In the genomic region with DNA sequence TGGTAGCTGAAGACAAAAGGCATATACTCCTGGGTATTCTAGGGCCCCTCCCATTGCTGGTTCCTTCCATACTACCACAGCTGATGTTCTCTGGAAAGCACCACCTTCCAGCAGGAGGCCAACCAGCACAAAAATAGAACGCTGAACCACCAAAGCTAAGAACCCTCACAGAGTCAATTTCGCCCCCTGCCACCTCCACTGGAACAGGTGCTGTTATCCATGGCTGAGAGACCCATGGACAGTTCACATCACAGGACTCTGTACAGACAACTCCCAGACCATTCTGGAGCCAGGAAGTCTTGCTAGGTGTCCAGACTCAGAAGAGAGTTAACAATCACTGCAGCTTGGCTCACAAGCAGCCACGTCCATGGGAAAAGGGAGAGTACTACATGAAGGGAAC, we compare ENCODE assay signal across 22 cellular contexts.
"Had no signal": no experiment of that assay in that cellular context is flagged by ENCODE, and none has a peak within 500 bp of the region (broad histone marks: within the 10 kb centered on the region; RNA-seq: fewer than 3 reads in every experiment).

No MANE protein-coding gene starts in this region.

- H3K4me3 ChIP-seq: colonic mucosa, dorsolateral prefrontal cortex, esophagus muscularis mucosa, esophagus squamous epithelium, gastrocnemius medialis, gastroesophageal sphincter, heart left ventricle, heart right ventricle had no signal

- H3K27me3 ChIP-seq: colonic mucosa, dorsolateral prefrontal cortex, esophagus muscularis mucosa, esophagus squamous epithelium, foreskin keratinocyte, gastrocnemius medialis, gastroesophageal sphincter, heart left ventricle, heart right ventricle had no signal

- DNase-seq: colonic mucosa; cortex of kidney; dermis blood vessel endothelial cell; dorsolateral prefrontal cortex; effector CD4-positive, alpha-beta T cell; effector CD8-positive, alpha-beta T cell; effector memory CD4-positive, alpha-beta T cell; effector memory CD8-positive, alpha-beta T cell; endodermal cell; esophagus squamous epithelium; foreskin fibroblast; foreskin keratinocyte; foreskin melanocyte; gastrocnemius medialis; glutamatergic neuron; head of caudate nucleus; heart left ventricle; heart right ventricle had no signal

- H3K4me1 ChIP-seq: colonic mucosa, esophagus muscularis mucosa, esophagus squamous epithelium, foreskin keratinocyte, gastrocnemius medialis, gastroesophageal sphincter, heart left ventricle, heart right ventricle had no signal

- H3K36me3 ChIP-seq: colonic mucosa, esophagus muscularis mucosa, esophagus squamous epithelium, gastrocnemius medialis, gastroesophageal sphincter, heart left ventricle, heart right ventricle had no signal

- ATAC-seq: effector memory CD8-positive, alpha-beta T cell; esophagus mucosa; foreskin keratinocyte; gastrocnemius medialis; gastroesophageal sphincter; heart left ventricle; heart right ventricle had no signal

- H3K27ac ChIP-seq: colonic mucosa, dorsolateral prefrontal cortex, epithelial cell of prostate, esophagus muscularis mucosa, esophagus squamous epithelium, foreskin keratinocyte, gastrocnemius medialis, gastroesophageal sphincter, heart left ventricle, heart right ventricle had no signal

- H3K9me3 ChIP-seq: colonic mucosa, gastrocnemius medialis had no signal
